ENCODE assay signal across 29 cellular contexts in genomic region chr1:14027099-14027498, GRCh38.
DNase-seq lines count a peak whose midpoint lies in the region; ATAC-seq and TF ChIP-seq lines count a peak whose summit lies in the region.
"Had no signal": no experiment of that assay in that cellular context is flagged by ENCODE, and none has a peak within 500 bp of the region (broad histone marks: within the 10 kb centered on the region; RNA-seq: fewer than 3 reads in every experiment).

No MANE protein-coding gene starts in this region.

- H3K27ac Mint-ChIP-seq in GM23338 = no peak overlapping the region
- H3K27ac Mint-ChIP-seq: activated CD4-positive, alpha-beta memory T cell treated with anti-CD3 and anti-CD28 coated beads, Interleukin-2, amount 10 ng/mL, durations not matched to agents 7 days and 5 days; IgD-negative memory B cell; natural killer cell; stimulated activated naive CD8-positive, alpha-beta T cell treated with anti-CD3 and anti-CD28 coated beads, Interleukin-15, amount 100 ng/mL, for 72 hours; T-helper 1 cell treated with Interleukin-12 subunit alpha and Interleukin-12 subunit beta and Interleukin-4 antibody, amounts not matched to agents 30 μg/mL and 1 μg/mL, for 36 hours had no signal

- H3K4me2 ChIP-seq in GM23338 = no peak overlapping the region
- H3K4me2 ChIP-seq: PC-9 had no signal

- peaks cover 3% of the 10 kb centered on the region; the same call in 1 of the 2 replicates for H3K9me2 ChIP-seq in GM23338 (ENCODE audit: insufficient read depth)

- H3K27ac ChIP-seq in GM23338 (ENCODE audit: low read depth) = no peak overlapping the region
- H3K27ac ChIP-seq in A673 (ENCODE audit: low read depth, low read length, poor library complexity, severe bottlenecking) = no peak overlapping the region
- H3K27ac ChIP-seq: C4-2B, esophagus squamous epithelium, foreskin keratinocyte, ovary, PC-9, thoracic aorta had no signal

- no TSS peak for BruUV-seq in A673 (replicated peaks; lab: Mats Ljungman, UMichigan)

- H3K27me3 ChIP-seq in GM23338 (ENCODE audit: insufficient read depth) = no peaks in the 10 kb centered on the region
- H3K27me3 ChIP-seq in A673 (replicated peaks; ENCODE audit: insufficient read depth, low read depth, low read length, poor library complexity) = no peaks in the 10 kb centered on the region
- H3K27me3 ChIP-seq: ovary had no signal

- H4K20me1 ChIP-seq in GM23338 (replicated peaks; ENCODE audit: insufficient read depth) = no peaks in the 10 kb centered on the region

- H3K4me1 ChIP-seq in GM23338 (ENCODE audit: insufficient read depth) (0 out of 2 replicates have a peak, but pooled peaks cover 4% of the 10 kb centered on the region), A673 (ENCODE audit: insufficient read depth, low read length, poor library complexity, severe bottlenecking) (no peaks in the 10 kb centered on the region)
- H3K4me1 ChIP-seq: esophagus squamous epithelium, foreskin keratinocyte had no signal

- H3K36me3 ChIP-seq in GM23338 (ENCODE audit: insufficient read depth) (no peaks in the 10 kb centered on the region), A673 (ENCODE audit: insufficient read depth, low read length, poor library complexity, severe bottlenecking) (no peaks in the 10 kb centered on the region)
- H3K36me3 ChIP-seq: esophagus squamous epithelium, ovary, thoracic aorta had no signal

- peaks cover 8% of the 10 kb centered on the region; the same call in 2 of the 3 replicates for H3K4me1 Mint-ChIP-seq in GM23338
- H3K4me1 Mint-ChIP-seq: activated CD4-positive, alpha-beta memory T cell treated with anti-CD3 and anti-CD28 coated beads, Interleukin-2, amount 10 ng/mL, durations not matched to agents 7 days and 5 days; IgD-negative memory B cell; natural killer cell; stimulated activated naive CD8-positive, alpha-beta T cell treated with anti-CD3 and anti-CD28 coated beads, Interleukin-15, amount 100 ng/mL, for 72 hours had no signal

- ATAC-seq in GM23338 (no peak), GM18511 (IDR thresholded peaks at IDR 0.05; ENCODE audit: unreplicated experiment) (no peak)
- ATAC-seq: mucosa of descending colon; natural killer cell; SK-N-SH treated with all-trans-retinoic acid at 6 μM for 48 hours; stimulated activated naive CD8-positive, alpha-beta T cell treated with anti-CD3 and anti-CD28 coated beads, Interleukin-15, amount 100 ng/mL, for 72 hours had no signal

- peaks cover 6% of the 10 kb centered on the region for H3K9me3 Mint-ChIP-seq in GM23338
- H3K9me3 Mint-ChIP-seq: T-helper 1 cell treated with Interleukin-12 subunit alpha and Interleukin-12 subunit beta and Interleukin-4 antibody, amounts not matched to agents 30 μg/mL and 1 μg/mL, for 36 hours had no signal

- no peaks in the 10 kb centered on the region for H3K36me3 Mint-ChIP-seq in GM23338 (ENCODE audit: low read depth)
- H3K36me3 Mint-ChIP-seq: IgD-negative memory B cell, natural killer cell had no signal

- H3K9me3 ChIP-seq in A673 (ENCODE audit: low read depth, low read length, poor library complexity, severe bottlenecking) = no peaks in the 10 kb centered on the region
- H3K9me3 ChIP-seq: esophagus squamous epithelium, mucosa of descending colon, ovary, thoracic aorta had no signal

- CTCF ChIA-PET in A673 (lab: Charles Lee) = no interaction called here

- H3K4me3 ChIP-seq in GM23338 (no peak overlapping the region), A673 (ENCODE audit: low read depth, low read length, poor library complexity, severe bottlenecking) (no peak overlapping the region)
- H3K4me3 ChIP-seq: esophagus squamous epithelium, mucosa of descending colon, ovary, PC-9, thoracic aorta had no signal

- DNase-seq in COR-L47 (lab: John Stamatoyannopoulos, UW) = peak; percentile 71
- DNase-seq in GM23338 (ENCODE audit: low spot score) = peak; percentile 69
- peak; percentile 28 for DNase-seq in SK-N-DZ (ENCODE audit: low spot score)
- peak; percentile 26 for DNase-seq in iPS-NIHi7 (ENCODE audit: extremely low spot score)
- no peak for DNase-seq in A673 (ENCODE audit: low spot score)
- DNase-seq in activated CD4-positive, CD25-positive, alpha-beta regulatory T cell (lab: John Stamatoyannopoulos, UW) = no peak
- DNase-seq in NCI-H2107 treated with DMSO at 0.1 percent for 48 hours (lab: John Stamatoyannopoulos, UW; ENCODE audit: unreplicated experiment) = no peak
- DNase-seq: activated CD4-positive, alpha-beta memory T cell treated with anti-CD3 and anti-CD28 coated beads, Interleukin-2, amount 10 ng/mL, durations not matched to agents 7 days and 5 days; activated CD4-positive, alpha-beta T cell treated with anti-CD3 and anti-CD28 coated beads for 1 hour; activated CD8-positive, alpha-beta memory T cell treated with anti-CD3 and anti-CD28 coated beads, Interleukin-2, amount 50 U/mL, for 4 hours; activated naive CD4-positive, alpha-beta T cell; central memory CD4-positive, alpha-beta T cell; dermis blood vessel endothelial cell; esophagus squamous epithelium; mucosa of descending colon; natural killer cell; NCI-H2029; NCI-H446 treated with DMSO at 0.1 percent for 48 hours; ovary; PC-9; stimulated activated CD4-positive, alpha-beta T cell treated with anti-CD3 and anti-CD28 coated beads, Interleukin-1b, Interleukin-23, amount 100 ng/mL, for 48 hours; stimulated activated naive CD8-positive, alpha-beta T cell treated with anti-CD3 and anti-CD28 coated beads, Interleukin-15, amount 100 ng/mL, for 72 hours had no signal

- POLR2A ChIA-PET in A673 (lab: Charles Lee; ENCODE audit: low non-redundant PET) = no interaction called here

- H3F3A ChIP-seq in GM23338 (replicated peaks; ENCODE audit: low read depth) = no peaks in the 10 kb centered on the region

- H2AFZ ChIP-seq in GM23338 = no peak overlapping the region
- H2AFZ ChIP-seq: PC-9 had no signal

- TF ChIP-seq CTCF in GM23338 (conservative IDR thresholded peaks at IDR 0.05; ENCODE audit: low read depth in 2 of 2) (no peak), A673 (conservative IDR thresholded peaks at IDR 0.05; ENCODE audit: low read depth, low read length) (no peak)

- intact Hi-C loops in A673 (cut with micrococcal nuclease; ENCODE audit: unreplicated experiment) = no loop called here

- no peaks in the 10 kb centered on the region for H3K79me2 ChIP-seq in GM23338 (replicated peaks; ENCODE audit: insufficient read depth)

- H3K27me3 Mint-ChIP-seq in GM23338 (ENCODE audit: insufficient read depth, low read depth, poor library complexity) = peaks cover 2% of the 10 kb centered on the region
- H3K27me3 Mint-ChIP-seq: activated CD4-positive, alpha-beta memory T cell treated with anti-CD3 and anti-CD28 coated beads, Interleukin-2, amount 10 ng/mL, durations not matched to agents 7 days and 5 days had no signal

- H3K4me3 Mint-ChIP-seq in GM23338 = no peak overlapping the region
- H3K4me3 Mint-ChIP-seq: activated CD4-positive, alpha-beta memory T cell treated with anti-CD3 and anti-CD28 coated beads, Interleukin-2, amount 10 ng/mL, durations not matched to agents 7 days and 5 days; IgD-negative memory B cell; natural killer cell; stimulated activated naive CD8-positive, alpha-beta T cell treated with anti-CD3 and anti-CD28 coated beads, Interleukin-15, amount 100 ng/mL, for 72 hours; T-helper 1 cell treated with Interleukin-12 subunit alpha and Interleukin-12 subunit beta and Interleukin-4 antibody, amounts not matched to agents 30 μg/mL and 1 μg/mL, for 36 hours had no signal

TF ChIP-seq in GM23338, 12 proteins besides CTCF, POLR2A, EP300 and RAD21:
- TF ChIP-seq, protein P1, sequence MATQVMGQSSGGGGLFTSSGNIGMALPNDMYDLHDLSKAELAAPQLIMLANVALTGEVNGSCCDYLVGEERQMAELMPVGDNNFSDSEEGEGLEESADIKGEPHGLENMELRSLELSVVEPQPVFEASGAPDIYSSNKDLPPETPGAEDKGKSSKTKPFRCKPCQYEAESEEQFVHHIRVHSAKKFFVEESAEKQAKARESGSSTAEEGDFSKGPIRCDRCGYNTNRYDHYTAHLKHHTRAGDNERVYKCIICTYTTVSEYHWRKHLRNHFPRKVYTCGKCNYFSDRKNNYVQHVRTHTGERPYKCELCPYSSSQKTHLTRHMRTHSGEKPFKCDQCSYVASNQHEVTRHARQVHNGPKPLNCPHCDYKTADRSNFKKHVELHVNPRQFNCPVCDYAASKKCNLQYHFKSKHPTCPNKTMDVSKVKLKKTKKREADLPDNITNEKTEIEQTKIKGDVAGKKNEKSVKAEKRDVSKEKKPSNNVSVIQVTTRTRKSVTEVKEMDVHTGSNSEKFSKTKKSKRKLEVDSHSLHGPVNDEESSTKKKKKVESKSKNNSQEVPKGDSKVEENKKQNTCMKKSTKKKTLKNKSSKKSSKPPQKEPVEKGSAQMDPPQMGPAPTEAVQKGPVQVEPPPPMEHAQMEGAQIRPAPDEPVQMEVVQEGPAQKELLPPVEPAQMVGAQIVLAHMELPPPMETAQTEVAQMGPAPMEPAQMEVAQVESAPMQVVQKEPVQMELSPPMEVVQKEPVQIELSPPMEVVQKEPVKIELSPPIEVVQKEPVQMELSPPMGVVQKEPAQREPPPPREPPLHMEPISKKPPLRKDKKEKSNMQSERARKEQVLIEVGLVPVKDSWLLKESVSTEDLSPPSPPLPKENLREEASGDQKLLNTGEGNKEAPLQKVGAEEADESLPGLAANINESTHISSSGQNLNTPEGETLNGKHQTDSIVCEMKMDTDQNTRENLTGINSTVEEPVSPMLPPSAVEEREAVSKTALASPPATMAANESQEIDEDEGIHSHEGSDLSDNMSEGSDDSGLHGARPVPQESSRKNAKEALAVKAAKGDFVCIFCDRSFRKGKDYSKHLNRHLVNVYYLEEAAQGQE (IDR thresholded peaks at IDR 0.05; ENCODE audit: unreplicated experiment) = no peak
TF ChIP-seq in GM23338: peak in this region for 0.

Comparison
In these comparisons a context has a peak if more than half of its experiments do, and no peak if none do; other contexts are left out.
1. DNase-seq: peak in COR-L47 (single experiment), GM23338 (single experiment), SK-N-DZ (single experiment) and iPS-NIHi7 (single experiment); none in A673 (single experiment), activated CD4-positive, CD25-positive, alpha-beta regulatory T cell (0 of 4) and NCI-H2107 treated with DMSO at 0.1 percent for 48 hours (single experiment).